ENCODE assay signal across 8 cellular contexts in genomic region chr2:18435425-18436037, GRCh38.
DNase-seq lines count a peak whose midpoint lies in the region; ATAC-seq and TF ChIP-seq lines count a peak whose summit lies in the region.

No MANE protein-coding gene starts in this region.

- peak; percentile 10 for DNase-seq in ELF-1 (ENCODE audit: low read depth, low spot score)
- peak; percentile 70 for DNase-seq in HFF-Myc (ENCODE audit: extremely low read depth, low read depth)
- DNase-seq in NCI-H345 treated with DMSO at 0.1 percent for 48 hours (lab: John Stamatoyannopoulos, UW; ENCODE audit: unreplicated experiment): peak; percentile 36
- peak; percentile 73 for DNase-seq in astrocyte of the hippocampus (ENCODE audit: low read depth, low spot score)
- peak; percentile 67 for DNase-seq in kidney tubule cell (ENCODE audit: low spot score)
- DNase-seq in cortex of kidney (lab: John Stamatoyannopoulos, UW): no peak

- no peak overlapping the region for H3K4me3 ChIP-seq in HFF-Myc (replicated peaks; ENCODE audit: low read depth, low read length)

- ATAC-seq in HG02884 (IDR thresholded peaks at IDR 0.05; ENCODE audit: unreplicated experiment) (no peak), HG03025 (IDR thresholded peaks at IDR 0.05; ENCODE audit: low FRiP score, unreplicated experiment) (no peak)

- peak; percentile 49 for TF ChIP-seq CTCF in HFF-Myc (IDR thresholded peaks at IDR 0.05; ENCODE audit: low read depth, low read length, missing control alignments)
